ENCODE assay signal across 8 cellular contexts in the genomic region with DNA sequence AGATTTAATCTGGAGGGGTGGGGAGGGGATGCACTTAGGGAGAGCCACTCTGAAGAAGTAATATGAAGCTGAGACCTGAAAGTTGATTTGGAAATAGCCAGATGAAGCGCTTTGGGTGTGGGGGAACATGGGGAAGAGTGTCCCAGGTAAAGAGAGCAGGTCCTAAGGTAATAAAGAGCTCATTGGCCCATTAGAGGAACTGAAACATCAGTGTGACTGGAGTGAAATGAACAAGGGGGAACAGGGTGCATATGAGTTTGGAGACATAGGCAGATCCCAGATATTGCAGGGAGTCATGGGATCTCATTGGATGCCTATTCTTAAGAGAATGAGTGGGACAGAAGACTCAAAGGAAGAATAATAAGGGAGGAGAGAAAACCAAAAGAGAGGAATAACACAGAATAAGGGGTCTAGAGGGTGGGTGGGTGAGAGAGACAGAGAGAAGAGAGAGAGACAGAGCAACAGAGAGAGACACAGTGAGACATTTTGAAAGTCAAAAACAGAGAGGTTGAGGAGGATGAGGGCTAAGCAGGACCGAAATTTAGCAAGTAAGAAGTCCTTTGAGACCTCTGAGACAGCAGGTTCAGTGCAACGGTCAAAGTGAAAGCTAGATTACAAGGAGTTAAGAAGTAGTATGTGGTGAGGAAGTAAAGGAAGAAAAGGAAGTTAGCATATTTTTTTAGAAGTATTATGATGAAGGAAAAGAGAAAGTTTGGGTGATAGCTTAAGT. TPM values are rescaled to one million over a fixed set of nuclear protein-coding genes. Genes with fewer than 3 reads are reported as not detected.
A peak's percentile ranks its signal among the peaks of the same experiment; 100 is the strongest.
DNase-seq lines count a peak whose midpoint lies in the region; ATAC-seq and TF ChIP-seq lines count a peak whose summit lies in the region.
"Not testable (repeated sequence)": the region's sequence is repeated elsewhere in the genome, so short reads cannot be mapped to it uniquely, and the experiment has no call there.

No MANE protein-coding gene starts in this region.

- H3K27ac ChIP-seq in neutrophil: peak overlapping the region; percentile 79

- not testable (repeated sequence) for H3K36me3 Mint-ChIP-seq in activated naive CD4-positive, alpha-beta T cell treated with anti-CD3 and anti-CD28 coated beads, Interleukin-2, amount 50 U/mL, for 72 hours

- DNase-seq in SKM-1 (lab: John Stamatoyannopoulos, UW; ENCODE audit: unreplicated experiment): peak; percentile 61
- DNase-seq in activated naive CD4-positive, alpha-beta T cell treated with anti-CD3 and anti-CD28 coated beads, Interleukin-2, amount 50 U/mL, for 72 hours (ENCODE audit: low spot score in 2 of 2): not testable (repeated sequence)

- not testable (repeated sequence) for H3K9me3 Mint-ChIP-seq in activated naive CD4-positive, alpha-beta T cell treated with anti-CD3 and anti-CD28 coated beads, Interleukin-2, amount 50 U/mL, for 72 hours

- not testable (repeated sequence) for H3K27me3 ChIP-seq in neutrophil

- not testable (repeated sequence) for H3K36me3 ChIP-seq in neutrophil

- H3K9me3 ChIP-seq in neutrophil: not testable (repeated sequence)

- ATAC-seq in GM18502 (IDR thresholded peaks at IDR 0.05; ENCODE audit: poor library complexity, unreplicated experiment) (peak; percentile 81), GM19372 (IDR thresholded peaks at IDR 0.05; ENCODE audit: low read depth, unreplicated experiment) (peak; percentile 80), GM21786 (IDR thresholded peaks at IDR 0.05; ENCODE audit: unreplicated experiment) (peak; percentile 82), HG03060 (IDR thresholded peaks at IDR 0.05; ENCODE audit: low read depth, unreplicated experiment) (peak; percentile 51), HG03558 (IDR thresholded peaks at IDR 0.05; ENCODE audit: extremely low read depth, unreplicated experiment) (peak; percentile 58)
- ATAC-seq in activated naive CD4-positive, alpha-beta T cell treated with anti-CD3 and anti-CD28 coated beads, Interleukin-2, amount 50 U/mL, for 72 hours: peak; percentile 89 to 91

- peak overlapping the region in 1 of 2 donors; percentile 75 for H3K27ac Mint-ChIP-seq in activated naive CD4-positive, alpha-beta T cell treated with anti-CD3 and anti-CD28 coated beads, Interleukin-2, amount 50 U/mL, for 72 hours

- TF ChIP-seq CTCF in neutrophil (IDR thresholded peaks at IDR 0.05): not testable (repeated sequence)

- H3K4me3 ChIP-seq in neutrophil (ENCODE audit: low read depth in 1 of 2, low read length in 1 of 2): peak overlapping the region in 1 of 2 experiments; percentile 9

- H3K4me1 ChIP-seq in neutrophil (ENCODE audit: control insufficient read depth in 1 of 2, insufficient read depth in 1 of 2, low read depth in 1 of 2, low read length in 1 of 2): peaks cover 19 to 21% of the 10 kb centered on the region in 2 experiments

RNA-seq across cellular contexts. Expression of gene NOTCH2, which starts 52.5 kb away (rescaled TPM):
- total RNA-seq in activated naive CD4-positive, alpha-beta T cell treated with anti-CD3 and anti-CD28 coated beads, Interleukin-2, amount 50 U/mL, for 72 hours: 10 to 100 TPM; 42.6 to 79.6 TPM

RNA-seq across cellular contexts. Expression of gene SEC22B, which starts 54.3 kb away (rescaled TPM):
- 10 to 100 TPM; 21.2 to 31.1 TPM for total RNA-seq in activated naive CD4-positive, alpha-beta T cell treated with anti-CD3 and anti-CD28 coated beads, Interleukin-2, amount 50 U/mL, for 72 hours
